16 cellular contexts compared by ENCODE assay signal in the genomic region with DNA sequence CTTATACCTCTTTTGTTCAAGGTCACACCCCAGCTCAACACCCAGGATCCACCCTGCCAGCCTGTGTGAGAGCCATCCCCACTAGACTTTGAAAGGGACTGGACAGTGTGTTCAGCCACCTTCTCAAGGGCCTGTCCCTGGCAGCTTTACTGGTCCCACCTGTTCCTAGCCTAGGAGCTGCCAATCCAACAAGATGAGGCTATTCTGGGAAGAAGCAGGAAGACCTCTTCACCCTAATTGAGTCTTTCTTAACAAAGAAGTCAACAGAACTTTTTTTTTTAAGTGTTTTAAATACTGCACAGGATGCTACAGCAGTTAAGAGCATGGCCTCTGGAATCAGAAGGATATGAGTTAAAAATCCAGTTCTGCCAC.
DNase-seq lines count a peak whose midpoint lies in the region; ATAC-seq and TF ChIP-seq lines count a peak whose summit lies in the region.
"Had no signal": no experiment of that assay in that cellular context is flagged by ENCODE, and none has a peak within 500 bp of the region (broad histone marks: within the 10 kb centered on the region; RNA-seq: fewer than 3 reads in every experiment).

No MANE protein-coding gene starts in this region.

- H3K4me3 ChIP-seq in upper lobe of right lung, result no peak overlapping the region
- H3K4me3 ChIP-seq: BLaER1 had no signal

- H3K27ac Mint-ChIP-seq in chondrocyte (ENCODE audit: unreplicated experiment), result no peak overlapping the region
- no peak overlapping the region for H3K27ac Mint-ChIP-seq in natural killer cell
- H3K27ac Mint-ChIP-seq: IgD-negative memory B cell had no signal

- DNase-seq in Right ventricle myocardium inferior (ENCODE audit: missing footprints) (peak; percentile 70), cardiac septum (ENCODE audit: low spot score) (no peak), left cardiac atrium (peak; percentile 57), myocyte (ENCODE audit: low read depth) (peak; percentile 82), upper lobe of right lung (peak; percentile 81), chondrocyte (ENCODE audit: low spot score) (no peak), CD1c-positive myeloid dendritic cell (ENCODE audit: extremely low spot score) (no peak), natural killer cell (no peak)
- DNase-seq: DMS79 treated with DMSO at 0.1 percent for 48 hours, H9, NCI-H187, NCI-H2171 treated with DMSO at 0.1 percent for 48 hours, NCI-H82, PC-3 had no signal

- H3K4me1 ChIP-seq in upper lobe of right lung, result peaks cover 4% of the 10 kb centered on the region
- H3K4me1 ChIP-seq: BLaER1 had no signal

- no peaks in the 10 kb centered on the region for H3K27me3 Mint-ChIP-seq in chondrocyte (ENCODE audit: low read depth)
- H3K27me3 Mint-ChIP-seq in natural killer cell (ENCODE audit: low read depth in 2 of 2), result no peaks in the 10 kb centered on the region
- H3K27me3 Mint-ChIP-seq: IgD-negative memory B cell had no signal

- H3K36me3 Mint-ChIP-seq in chondrocyte (ENCODE audit: low read depth), result peaks cover 3% of the 10 kb centered on the region
- no peaks in the 10 kb centered on the region for H3K36me3 Mint-ChIP-seq in natural killer cell

- TF ChIP-seq CTCF in upper lobe of right lung (IDR thresholded peaks at IDR 0.05) (no peak), chondrocyte (IDR thresholded peaks at IDR 0.05) (no peak), natural killer cell (IDR thresholded peaks at IDR 0.05) (no peak)

- intact Hi-C loops in Right ventricle myocardium inferior (cut with DNase I) (loop anchor here (2.0 to 5.0 kb wide), 2 partner anchors 24 to 38 kb away; no protein-coding TSS in a partner anchor), cardiac septum (cut with DNase I) (no loop called here), left cardiac atrium (cut with DNase I) (no loop called here), upper lobe of right lung (cut with DNase I) (no loop called here), natural killer cell (cut with micrococcal nuclease) (no loop called here)

- H3K27ac ChIP-seq in upper lobe of right lung, result no peak overlapping the region
- H3K27ac ChIP-seq: BLaER1 had no signal

- no peaks in the 10 kb centered on the region for H3K27me3 ChIP-seq in upper lobe of right lung
- H3K27me3 ChIP-seq: BLaER1 had no signal

- H3K4me3 Mint-ChIP-seq in chondrocyte (ENCODE audit: unreplicated experiment) (no peak overlapping the region), natural killer cell (no peak overlapping the region)
- H3K4me3 Mint-ChIP-seq: H9, IgD-negative memory B cell had no signal

- no peaks in the 10 kb centered on the region for H3K36me3 ChIP-seq in upper lobe of right lung
- H3K36me3 ChIP-seq: BLaER1 had no signal

- peak; percentile 88 for ATAC-seq in Right ventricle myocardium inferior
- ATAC-seq in left cardiac atrium, result peak; percentile 96 to 97
- peak; percentile 88 for ATAC-seq in upper lobe of right lung
- no peak for ATAC-seq in natural killer cell
- ATAC-seq: PC-3 had no signal

- no peaks in the 10 kb centered on the region for H3K9me3 ChIP-seq in upper lobe of right lung
- H3K9me3 ChIP-seq: BLaER1 had no signal

- H3K9me3 Mint-ChIP-seq in chondrocyte (ENCODE audit: low read depth) (peaks cover 3% of the 10 kb centered on the region), natural killer cell (no peaks in the 10 kb centered on the region)
- H3K9me3 Mint-ChIP-seq: IgD-negative memory B cell had no signal

- no peaks in the 10 kb centered on the region for H3K4me1 Mint-ChIP-seq in chondrocyte (ENCODE audit: low read depth)
- H3K4me1 Mint-ChIP-seq in natural killer cell, result no peaks in the 10 kb centered on the region
- H3K4me1 Mint-ChIP-seq: IgD-negative memory B cell had no signal

Comparison
In these comparisons a context has a peak if more than half of its experiments do, and no peak if none do; other contexts are left out.
1. DNase-seq: peak in Right ventricle myocardium inferior (single experiment), left cardiac atrium (single experiment), myocyte (single experiment) and upper lobe of right lung (single experiment); none in cardiac septum (single experiment), chondrocyte (single experiment), CD1c-positive myeloid dendritic cell (single experiment) and natural killer cell (single experiment).
2. ATAC-seq: peak in Right ventricle myocardium inferior (single experiment), left cardiac atrium (2 of 2) and upper lobe of right lung (single experiment); none in natural killer cell (0 of 3).